Comparison of ENCODE assay signal across 21 cellular contexts in genomic region chrX:78330068-78330467, GRCh38. TPM values are rescaled to one million over a fixed set of nuclear protein-coding genes. Genes with fewer than 3 reads are reported as not detected.
DNase-seq lines count a peak whose midpoint lies in the region; ATAC-seq and TF ChIP-seq lines count a peak whose summit lies in the region.
"Had no signal": no experiment of that assay in that cellular context is flagged by ENCODE, and none has a peak within 500 bp of the region (broad histone marks: within the 10 kb centered on the region; RNA-seq: fewer than 3 reads in every experiment).

No MANE protein-coding gene starts in this region.

- no peaks in the 10 kb centered on the region for H3K9me2 ChIP-seq in Loucy (replicated peaks; ENCODE audit: low read depth, low read length)

- DNase-seq in activated naive CD4-positive, alpha-beta T cell treated with anti-CD3 and anti-CD28 coated beads for 36 hours = no peak
- no peak for DNase-seq in activated naive CD4-positive, alpha-beta T cell treated with Interleukin-2 at 50 U/mL for 16 hours
- no peak for DNase-seq in activated gamma-delta T cell treated with Interleukin-2 at 50 U/mL for 16 hours
- no peak for DNase-seq in cortex of kidney (lab: John Stamatoyannopoulos, UW)
- DNase-seq: effector memory CD8-positive, alpha-beta T cell; immature natural killer cell; left lung; MG63; NCI-H1436 treated with DMSO at 0.1 percent for 48 hours; NCI-H524; posterior cingulate gyrus; stimulated activated CD8-positive, alpha-beta memory T cell treated with anti-CD3 and anti-CD28 coated beads, Interleukin-4, amount 100 ng/mL, for 48 hours; substantia nigra; T1000 had no signal

- CTCF ChIA-PET in activated naive CD4-positive, alpha-beta T cell treated with anti-CD3 and anti-CD28 coated beads for 36 hours (lab: Charles Lee) = no interaction called here

- peak overlapping the region; percentile 71 for H3K4me3 Mint-ChIP-seq in activated naive CD4-positive, alpha-beta T cell treated with anti-CD3 and anti-CD28 coated beads for 36 hours
- H3K4me3 Mint-ChIP-seq in activated T-helper 17 cell treated with anti-CD3 and anti-CD28 coated beads, Interleukin-2, amount 50 U/mL, for 72 hours = peak overlapping the region; percentile 61
- peak overlapping the region; percentile 77 for H3K4me3 Mint-ChIP-seq in stimulated activated memory B cell treated with anti-CD40 and anti-IgM and Interleukin-4, amounts not matched to agents 10 μg/mL and 1 μg/mL and 100 μg/mL, for 72 hours

- H3K36me3 ChIP-seq in Loucy (ENCODE audit: insufficient read depth, low read length) = no peaks in the 10 kb centered on the region
- H3K36me3 ChIP-seq: left lung, MG63 had no signal

- no peaks in the 10 kb centered on the region for H3F3A ChIP-seq in Loucy (ENCODE audit: low read depth)

- ATAC-seq in activated T-helper 17 cell treated with anti-CD3 and anti-CD28 coated beads, Interleukin-2, amount 50 U/mL, for 72 hours (replicated peaks) = no peak
- ATAC-seq in stimulated activated memory B cell treated with anti-CD40 and anti-IgM and Interleukin-4, amounts not matched to agents 10 μg/mL and 1 μg/mL and 100 μg/mL, for 72 hours = no peak
- ATAC-seq: effector memory CD8-positive, alpha-beta T cell; esophagus mucosa; HCT116; left lung had no signal

- no peaks in the 10 kb centered on the region for H3K27me3 ChIP-seq in Loucy (ENCODE audit: insufficient read depth, low read length, poor library complexity, severe bottlenecking)
- H3K27me3 ChIP-seq: hepatocyte, left lung, MG63 had no signal

- peak overlapping the region; percentile 85 for H3K27ac Mint-ChIP-seq in activated naive CD4-positive, alpha-beta T cell treated with anti-CD3 and anti-CD28 coated beads for 36 hours
- peak overlapping the region; percentile 79 for H3K27ac Mint-ChIP-seq in activated T-helper 17 cell treated with anti-CD3 and anti-CD28 coated beads, Interleukin-2, amount 50 U/mL, for 72 hours
- H3K27ac Mint-ChIP-seq in stimulated activated memory B cell treated with anti-CD40 and anti-IgM and Interleukin-4, amounts not matched to agents 10 μg/mL and 1 μg/mL and 100 μg/mL, for 72 hours = peak overlapping the region; percentile 81

- H4K20me1 ChIP-seq in Loucy (ENCODE audit: insufficient read depth, low read length, poor library complexity, severe bottlenecking) = no peaks in the 10 kb centered on the region

- peaks cover 63% of the 10 kb centered on the region for H3K4me1 Mint-ChIP-seq in activated naive CD4-positive, alpha-beta T cell treated with anti-CD3 and anti-CD28 coated beads for 36 hours (ENCODE audit: low read depth)
- H3K4me1 Mint-ChIP-seq in activated T-helper 17 cell treated with anti-CD3 and anti-CD28 coated beads, Interleukin-2, amount 50 U/mL, for 72 hours = peaks cover 23% of the 10 kb centered on the region
- H3K4me1 Mint-ChIP-seq in stimulated activated memory B cell treated with anti-CD40 and anti-IgM and Interleukin-4, amounts not matched to agents 10 μg/mL and 1 μg/mL and 100 μg/mL, for 72 hours = peaks cover 63% of the 10 kb centered on the region

- no peak overlapping the region for H3K9ac ChIP-seq in Loucy (ENCODE audit: low read depth, low read length, poor library complexity, severe bottlenecking)

- H3K9me3 Mint-ChIP-seq in activated naive CD4-positive, alpha-beta T cell treated with anti-CD3 and anti-CD28 coated beads for 36 hours = no peaks in the 10 kb centered on the region
- H3K9me3 Mint-ChIP-seq in activated T-helper 17 cell treated with anti-CD3 and anti-CD28 coated beads, Interleukin-2, amount 50 U/mL, for 72 hours = no peaks in the 10 kb centered on the region
- no peaks in the 10 kb centered on the region for H3K9me3 Mint-ChIP-seq in stimulated activated memory B cell treated with anti-CD40 and anti-IgM and Interleukin-4, amounts not matched to agents 10 μg/mL and 1 μg/mL and 100 μg/mL, for 72 hours
- H3K9me3 Mint-ChIP-seq: effector memory CD8-positive, alpha-beta T cell; immature natural killer cell had no signal

- intact Hi-C loops in activated naive CD4-positive, alpha-beta T cell treated with anti-CD3 and anti-CD28 coated beads for 36 hours (cut with micrococcal nuclease) = loop anchor here (1.0 to 2.0 kb wide), 4 partner anchors 8 to 1325 kb away; partner anchors contain the start of gene PGK1

- peaks cover 3% of the 10 kb centered on the region; the same call in 1 of the 2 replicates for H3K79me2 ChIP-seq in Loucy (ENCODE audit: insufficient read depth, low read length)
- H3K79me2 ChIP-seq: hepatocyte had no signal

- no peak overlapping the region for H2AFZ ChIP-seq in Loucy (ENCODE audit: low read length)
- H2AFZ ChIP-seq: hepatocyte had no signal

- H3K9me3 ChIP-seq in Loucy (ENCODE audit: insufficient read depth, low read depth, low read length) = no peaks in the 10 kb centered on the region
- H3K9me3 ChIP-seq: left lung, MG63 had no signal

- H3K36me3 Mint-ChIP-seq in activated naive CD4-positive, alpha-beta T cell treated with anti-CD3 and anti-CD28 coated beads for 36 hours (ENCODE audit: low read depth) = no peaks in the 10 kb centered on the region
- no peaks in the 10 kb centered on the region for H3K36me3 Mint-ChIP-seq in activated T-helper 17 cell treated with anti-CD3 and anti-CD28 coated beads, Interleukin-2, amount 50 U/mL, for 72 hours (ENCODE audit: low read depth)
- H3K36me3 Mint-ChIP-seq in stimulated activated memory B cell treated with anti-CD40 and anti-IgM and Interleukin-4, amounts not matched to agents 10 μg/mL and 1 μg/mL and 100 μg/mL, for 72 hours = no peaks in the 10 kb centered on the region
- H3K36me3 Mint-ChIP-seq: immature natural killer cell had no signal

- H3K4me3 ChIP-seq in Loucy (ENCODE audit: low read length, poor library complexity, severe bottlenecking) = no peak overlapping the region
- H3K4me3 ChIP-seq: hepatocyte, left lung, MG63 had no signal

- H3K4me1 ChIP-seq in Loucy (ENCODE audit: insufficient read depth, low read length, poor library complexity, severe bottlenecking) = peaks cover 79% of the 10 kb centered on the region
- H3K4me1 ChIP-seq: left lung had no signal

- no peak for TF ChIP-seq CTCF in Loucy (conservative IDR thresholded peaks at IDR 0.05; ENCODE audit: low read length)

- peak overlapping the region; percentile 80 for H3K4me2 ChIP-seq in Loucy (ENCODE audit: low read depth, low read length, poor library complexity, severe bottlenecking)
- H3K4me2 ChIP-seq: hepatocyte had no signal

- H3K27me3 Mint-ChIP-seq in activated naive CD4-positive, alpha-beta T cell treated with anti-CD3 and anti-CD28 coated beads for 36 hours (ENCODE audit: low read depth) = no peaks in the 10 kb centered on the region
- H3K27me3 Mint-ChIP-seq in activated T-helper 17 cell treated with anti-CD3 and anti-CD28 coated beads, Interleukin-2, amount 50 U/mL, for 72 hours = no peaks in the 10 kb centered on the region
- no peaks in the 10 kb centered on the region for H3K27me3 Mint-ChIP-seq in stimulated activated memory B cell treated with anti-CD40 and anti-IgM and Interleukin-4, amounts not matched to agents 10 μg/mL and 1 μg/mL and 100 μg/mL, for 72 hours
- H3K27me3 Mint-ChIP-seq: effector memory CD8-positive, alpha-beta T cell had no signal

RNA-seq across cellular contexts. Expression of gene CYSLTR1, which starts 2.7 kb away (rescaled TPM):
- 1 to 10 TPM; 2.1 to 2.2 TPM for total RNA-seq in activated naive CD4-positive, alpha-beta T cell treated with anti-CD3 and anti-CD28 coated beads for 36 hours
- 1 to 10 TPM in 1 of 2 donors, under 1 TPM in 1; 0.71 to 1.7 TPM for total RNA-seq in activated T-helper 17 cell treated with anti-CD3 and anti-CD28 coated beads, Interleukin-2, amount 50 U/mL, for 72 hours
- total RNA-seq: SK-MEL-5 had no signal
